In the genomic region with DNA sequence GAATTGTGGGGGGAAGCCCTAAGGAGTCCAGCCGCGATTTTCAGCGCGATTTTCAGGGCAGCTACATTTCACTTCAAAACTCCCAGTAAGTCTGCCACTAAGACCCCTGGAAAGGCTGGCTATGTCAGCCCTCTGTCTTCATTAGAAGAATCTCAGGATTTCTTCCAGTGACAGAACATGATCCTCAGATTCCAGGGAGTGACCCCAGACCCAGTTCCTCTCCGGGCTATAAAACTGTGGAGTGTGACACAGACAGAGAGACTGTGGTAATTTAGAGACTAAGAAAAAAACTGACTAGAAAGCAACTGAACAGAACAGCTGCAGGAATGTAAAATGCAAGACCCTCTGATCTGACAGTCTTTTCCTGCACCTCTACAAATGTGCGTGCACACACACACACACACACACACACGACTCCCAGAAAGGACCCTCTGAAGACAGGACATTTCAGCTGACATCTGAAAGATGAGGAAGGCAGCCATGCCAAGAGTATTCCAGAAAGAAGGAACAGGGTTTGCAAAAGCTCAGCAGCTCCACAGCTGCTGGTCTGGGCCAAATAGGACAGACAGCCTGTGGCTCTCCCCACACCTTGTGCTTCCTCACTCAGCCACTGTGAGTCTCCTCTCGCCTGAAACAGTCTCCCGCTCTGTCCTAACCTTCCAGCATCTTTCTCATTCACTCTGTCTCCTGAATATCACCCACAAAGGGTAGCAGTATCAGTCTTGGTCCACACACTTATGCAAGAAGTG, we compare ENCODE assay signal across 8 cellular contexts.
A peak's percentile ranks its signal among the peaks of the same experiment; 100 is the strongest.
DNase-seq lines count a peak whose midpoint lies in the region; TF ChIP-seq lines count a peak whose summit lies in the region.

No MANE protein-coding gene starts in this region.

- no peak overlapping the region for H2BK15ac ChIP-seq in mesenchymal stem cell (ENCODE audit: low read depth, poor library complexity, severe bottlenecking)

- H3K23ac ChIP-seq in mesenchymal stem cell (ENCODE audit: low read length in 2 of 2), result no peak overlapping the region

- peaks cover 2% of the 10 kb centered on the region for H3K4me1 ChIP-seq in mesenchymal stem cell (ENCODE audit: control insufficient read depth, insufficient read depth, low read depth, low read length)

- H2BK5ac ChIP-seq in mesenchymal stem cell (ENCODE audit: low read depth, low read length, poor library complexity, severe bottlenecking), result no peak overlapping the region

- in situ Hi-C loops in KBM-7 (cut with MboI; ENCODE audit: low pct_unique_long_range_greater_than_20kb, low sequenced_read_pairs), result no loop called here

- H3K79me1 ChIP-seq in mesenchymal stem cell (replicated peaks; ENCODE audit: low read length, poor library complexity, severe bottlenecking), result peaks cover 1% of the 10 kb centered on the region

- H3K4ac ChIP-seq in mesenchymal stem cell (ENCODE audit: low read depth in 1 of 2, low read length in 2 of 2), result no peak overlapping the region

- H4K8ac ChIP-seq in mesenchymal stem cell (ENCODE audit: low read length), result no peak overlapping the region

- no peak overlapping the region for H3K4me2 ChIP-seq in mesenchymal stem cell (ENCODE audit: low read length, poor library complexity, severe bottlenecking)

- no peak overlapping the region for H2AK5ac ChIP-seq in mesenchymal stem cell (ENCODE audit: low read length, severe bottlenecking)

- no peaks in the 10 kb centered on the region for H3K27me3 ChIP-seq in mesenchymal stem cell (ENCODE audit: control insufficient read depth in 1 of 2, insufficient read depth in 1 of 2, low read length in 2 of 2)

- no peaks in the 10 kb centered on the region for H3K9me3 ChIP-seq in mesenchymal stem cell (ENCODE audit: control insufficient read depth, low read length)

- no peak overlapping the region for H2AFZ ChIP-seq in mesenchymal stem cell (ENCODE audit: low read depth, low read length)

- DNase-seq in Daoy (ENCODE audit: low read depth) (peak; percentile 14), KBM-7 (peak; percentile 20), cardiac fibroblast (ENCODE audit: low read depth in 2 of 2) (peak; percentile 44 to 61), mesenchymal stem cell (peak; percentile 33), cerebellum (ENCODE audit: low spot score) (no peak), globus pallidus (ENCODE audit: low spot score) (no peak), GOT3 (lab: John Stamatoyannopoulos, UW) (no peak)
- DNase-seq in stimulated activated CD4-positive, alpha-beta T cell treated with anti-CD3 and anti-CD28 coated beads, Interleukin-2, amount 100 ng/mL, for 48 hours, result no peak

- H2BK12ac ChIP-seq in mesenchymal stem cell (ENCODE audit: low read length in 2 of 2), result no peak overlapping the region

- peaks cover 0 to 6% of the 10 kb centered on the region in 2 experiments for H3K36me3 ChIP-seq in mesenchymal stem cell (ENCODE audit: control insufficient read depth in 1 of 2, insufficient read depth in 2 of 2, low read depth in 1 of 2, low read length in 2 of 2)

- no peak overlapping the region for H3K27ac ChIP-seq in mesenchymal stem cell (ENCODE audit: low read length, poor library complexity, severe bottlenecking)

- TF ChIP-seq CTCF in cardiac fibroblast (IDR thresholded peaks at IDR 0.05; ENCODE audit: low read depth, low read length), result peak; percentile 34

- WGBS in mesenchymal stem cell, result 82% methylated on average over 9 of the region's 9 CpGs

- no peak overlapping the region for H3K14ac ChIP-seq in mesenchymal stem cell (ENCODE audit: low read length in 2 of 2)

- H3K9ac ChIP-seq in mesenchymal stem cell (ENCODE audit: low read length), result no peak overlapping the region

- H2BK120ac ChIP-seq in mesenchymal stem cell (ENCODE audit: low read depth, low read length), result no peak overlapping the region

- peak overlapping the region in 1 of 2 experiments; percentile 68 for H3K18ac ChIP-seq in mesenchymal stem cell (ENCODE audit: low read depth in 1 of 2, low read length in 2 of 2)

- H4K91ac ChIP-seq in mesenchymal stem cell (ENCODE audit: low read length), result no peak overlapping the region

- H3K4me3 ChIP-seq in cardiac fibroblast (replicated peaks in 1 of 2; ENCODE audit: low read depth in 2 of 2, low read length in 2 of 2) (no peak overlapping the region), mesenchymal stem cell (ENCODE audit: insufficient read depth in 1 of 2, low read depth in 1 of 2, low read length in 2 of 2) (no peak overlapping the region)

Comparison
In these comparisons a context has a peak if more than half of its experiments do, and no peak if none do; other contexts are left out.
1. DNase-seq: peak in Daoy (single experiment), KBM-7 (single experiment), cardiac fibroblast (2 of 2) and mesenchymal stem cell (single experiment); none in cerebellum (single experiment), globus pallidus (single experiment), GOT3 (single experiment) and stimulated activated CD4-positive, alpha-beta T cell treated with anti-CD3 and anti-CD28 coated beads, Interleukin-2, amount 100 ng/mL, for 48 hours (0 of 2).